ENCODE assay signal across 1 cellular context in the genomic region with DNA sequence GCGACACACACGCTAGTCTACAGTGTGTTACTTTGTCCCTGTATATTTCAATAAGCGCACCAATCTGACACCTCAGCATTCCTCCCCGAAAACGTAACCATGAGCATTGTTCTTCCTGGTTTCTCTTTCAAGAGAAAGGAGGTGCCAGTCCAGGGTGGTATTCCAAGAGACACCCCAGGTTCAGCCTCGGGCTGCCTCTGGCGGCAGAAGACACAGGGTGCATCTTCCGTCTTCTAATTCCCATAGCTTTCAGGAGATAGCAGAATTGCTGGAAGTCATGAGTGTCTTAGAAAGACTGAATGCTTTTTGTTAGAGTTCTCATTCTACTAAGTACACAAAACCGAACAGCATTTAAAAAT.
TF ChIP-seq lines count a peak whose summit lies in the region.

No MANE protein-coding gene starts in this region.

TF ChIP-seq in K562, 482 proteins besides CTCF, POLR2A, EP300 and RAD21 (continued from another document):
- TF ChIP-seq ARID4B (CRISPR knock-in tag; IDR thresholded peaks at IDR 0.05) = no peak
- TF ChIP-seq, protein P1, sequence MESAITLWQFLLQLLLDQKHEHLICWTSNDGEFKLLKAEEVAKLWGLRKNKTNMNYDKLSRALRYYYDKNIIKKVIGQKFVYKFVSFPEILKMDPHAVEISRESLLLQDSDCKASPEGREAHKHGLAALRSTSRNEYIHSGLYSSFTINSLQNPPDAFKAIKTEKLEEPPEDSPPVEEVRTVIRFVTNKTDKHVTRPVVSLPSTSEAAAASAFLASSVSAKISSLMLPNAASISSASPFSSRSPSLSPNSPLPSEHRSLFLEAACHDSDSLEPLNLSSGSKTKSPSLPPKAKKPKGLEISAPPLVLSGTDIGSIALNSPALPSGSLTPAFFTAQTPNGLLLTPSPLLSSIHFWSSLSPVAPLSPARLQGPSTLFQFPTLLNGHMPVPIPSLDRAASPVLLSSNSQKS (CRISPR knock-in tag; IDR thresholded peaks at IDR 0.05) = no peak
- no peak for TF ChIP-seq ZNF512 (tag; IDR thresholded peaks at IDR 0.05)
- no peak for TF ChIP-seq HSF4 (CRISPR knock-in tag; IDR thresholded peaks at IDR 0.05; ENCODE audit: borderline replicate concordance)
- no peak for TF ChIP-seq CBX8 (IDR thresholded peaks at IDR 0.05; ENCODE audit: borderline replicate concordance, extremely low read depth, low read depth, low read length, poor library complexity, severe bottlenecking)
- TF ChIP-seq, protein P2, sequence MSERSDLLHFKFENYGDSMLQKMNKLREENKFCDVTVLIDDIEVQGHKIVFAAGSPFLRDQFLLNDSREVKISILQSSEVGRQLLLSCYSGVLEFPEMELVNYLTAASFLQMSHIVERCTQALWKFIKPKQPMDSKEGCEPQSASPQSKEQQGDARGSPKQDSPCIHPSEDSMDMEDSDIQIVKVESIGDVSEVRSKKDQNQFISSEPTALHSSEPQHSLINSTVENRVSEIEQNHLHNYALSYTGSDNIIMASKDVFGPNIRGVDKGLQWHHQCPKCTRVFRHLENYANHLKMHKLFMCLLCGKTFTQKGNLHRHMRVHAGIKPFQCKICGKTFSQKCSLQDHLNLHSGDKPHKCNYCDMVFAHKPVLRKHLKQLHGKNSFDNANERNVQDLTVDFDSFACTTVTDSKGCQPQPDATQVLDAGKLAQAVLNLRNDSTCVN (CRISPR knock-in tag; IDR thresholded peaks at IDR 0.05) = no peak
- no peak for TF ChIP-seq WHSC1 (IDR thresholded peaks at IDR 0.05; ENCODE audit: low read length)
- no peak for TF ChIP-seq ETV5 (CRISPR knock-in tag; IDR thresholded peaks at IDR 0.05; ENCODE audit: low read depth)
- TF ChIP-seq ZNF609 (CRISPR knock-in tag; IDR thresholded peaks at IDR 0.05; ENCODE audit: borderline replicate concordance) = no peak
- no peak for TF ChIP-seq ZSCAN29 (IDR thresholded peaks at IDR 0.05)
- TF ChIP-seq MED1 (CRISPR knock-in tag; IDR thresholded peaks at IDR 0.05; ENCODE audit: borderline replicate concordance) = no peak
TF ChIP-seq in K562: peak in this region for 0.
